Comparison of ENCODE assay signal across 37 cellular contexts in the genomic region with DNA sequence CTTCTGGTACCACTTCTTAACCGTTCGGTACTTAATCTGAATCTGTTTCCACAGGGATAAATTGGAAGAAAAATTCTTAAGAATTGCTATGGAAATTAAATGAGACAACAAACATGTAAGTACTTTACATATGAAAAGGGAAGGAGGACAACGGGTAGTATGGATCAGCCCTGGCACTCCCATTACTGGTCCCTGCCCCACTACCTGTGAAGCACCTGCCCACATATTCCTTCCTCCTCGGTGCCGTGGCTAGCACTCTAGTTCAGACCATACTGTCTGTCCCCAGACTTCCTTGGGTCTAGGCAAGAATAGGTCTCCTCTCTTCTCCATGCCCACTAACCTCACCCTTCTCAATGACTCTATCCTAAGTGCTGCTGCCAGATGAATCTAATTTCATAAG.
"Had no signal": no experiment of that assay in that cellular context is flagged by ENCODE, and none has a peak within 500 bp of the region (broad histone marks: within the 10 kb centered on the region; RNA-seq: fewer than 3 reads in every experiment).

No MANE protein-coding gene starts in this region.

- ATAC-seq: activated CD4-positive, alpha-beta T cell treated with anti-CD3 and anti-CD28 coated beads for 36 hours; activated CD8-positive, alpha-beta memory T cell treated with anti-CD3 and anti-CD28 coated beads, Interleukin-2, amount 10 ng/mL, durations not matched to agents 7 days and 5 days; activated CD8-positive, alpha-beta T cell treated with anti-CD3 and anti-CD28 coated beads, Interleukin-2, amount 10 ng/mL, durations not matched to agents 7 days and 5 days; effector memory CD8-positive, alpha-beta T cell; foreskin keratinocyte; gastrocnemius medialis; heart left ventricle; T-helper 17 cell had no signal

- H3K4me1 Mint-ChIP-seq: central memory CD8-positive, alpha-beta T cell had no signal

- H3K27me3 Mint-ChIP-seq: activated CD4-positive, alpha-beta memory T cell treated with anti-CD3 and anti-CD28 coated beads for 36 hours; activated CD4-positive, alpha-beta T cell treated with anti-CD3 and anti-CD28 coated beads for 36 hours; activated CD4-positive, alpha-beta T cell treated with anti-CD3 and anti-CD28 coated beads, Interleukin-2, amount 10 ng/mL, durations not matched to agents 24 days and 14 days; activated CD8-positive, alpha-beta memory T cell treated with anti-CD3 and anti-CD28 coated beads, Interleukin-2, amount 10 ng/mL, durations not matched to agents 7 days and 5 days; activated naive CD4-positive, alpha-beta T cell treated with anti-CD3 and anti-CD28 coated beads, Interleukin-2, amount 50 U/mL, for 24 hours; activated naive CD8-positive, alpha-beta T cell treated with anti-CD3 and anti-CD28 coated beads, Interleukin-2, amount 10 ng/mL, durations not matched to agents 7 days and 5 days; central memory CD8-positive, alpha-beta T cell; effector memory CD8-positive, alpha-beta T cell; T-helper 17 cell had no signal

- H3K27ac Mint-ChIP-seq: activated CD4-positive, alpha-beta memory T cell treated with anti-CD3 and anti-CD28 coated beads for 36 hours; activated CD4-positive, alpha-beta T cell treated with anti-CD3 and anti-CD28 coated beads for 36 hours; activated CD4-positive, alpha-beta T cell treated with anti-CD3 and anti-CD28 coated beads, Interleukin-2, amount 10 ng/mL, durations not matched to agents 24 days and 14 days; activated CD8-positive, alpha-beta memory T cell treated with anti-CD3 and anti-CD28 coated beads, Interleukin-2, amount 10 ng/mL, durations not matched to agents 7 days and 5 days; activated CD8-positive, alpha-beta T cell treated with anti-CD3 and anti-CD28 coated beads, Interleukin-2, amount 10 ng/mL, durations not matched to agents 7 days and 5 days; activated naive CD4-positive, alpha-beta T cell treated with anti-CD3 and anti-CD28 coated beads for 36 hours; activated naive CD8-positive, alpha-beta T cell treated with anti-CD3 and anti-CD28 coated beads, Interleukin-2, amount 10 ng/mL, durations not matched to agents 7 days and 5 days; activated T-helper 1 cell treated with anti-CD3 and anti-CD28 coated beads, Interleukin-12 subunit alpha, Interleukin-12 subunit beta, Interleukin-2, Interleukin-4 antibody, amounts not matched to agents 30 ng/mL and 10 ng/mL and 1 ng/mL, durations not matched to agents 14 hours and 24 hours and 36 hours; activated T-helper 2 cell treated with anti-CD3 and anti-CD28 coated beads, Interferon-gamma antibody, Interleukin-2, Interleukin-4, amounts not matched to agents 10 μg/mL and 5 μg/mL and 100 μg/mL, durations not matched to agents 14 hours and 24 hours and 36 hours; effector memory CD8-positive, alpha-beta T cell; T-helper 17 cell; T-helper 2 cell treated with Interferon-gamma antibody and Interleukin-4, amounts not matched to agents 5 μg/mL and 100 μg/mL, for 36 hours had no signal

- H3K4me3 ChIP-seq: esophagus muscularis mucosa, gastrocnemius medialis, heart left ventricle had no signal

- H3K36me3 ChIP-seq: brain microvascular endothelial cell, esophagus muscularis mucosa, gastrocnemius medialis, WERI-Rb-1 had no signal

- FAIRE-seq: astrocyte, bronchial epithelial cell had no signal

- H3K4me1 ChIP-seq: foreskin keratinocyte had no signal

- H3K9me3 Mint-ChIP-seq: activated CD4-positive, alpha-beta memory T cell treated with anti-CD3 and anti-CD28 coated beads for 36 hours; activated CD4-positive, alpha-beta T cell treated with anti-CD3 and anti-CD28 coated beads, Interleukin-2, amount 10 ng/mL, durations not matched to agents 24 days and 14 days; activated naive CD4-positive, alpha-beta T cell treated with anti-CD3 and anti-CD28 coated beads for 36 hours; activated naive CD4-positive, alpha-beta T cell treated with anti-CD3 and anti-CD28 coated beads, Interleukin-2, amount 50 U/mL, for 24 hours; activated naive CD8-positive, alpha-beta T cell treated with anti-CD3 and anti-CD28 coated beads, Interleukin-2, amount 10 ng/mL, durations not matched to agents 7 days and 5 days; activated T-helper 1 cell treated with anti-CD3 and anti-CD28 coated beads, Interleukin-12 subunit alpha, Interleukin-12 subunit beta, Interleukin-2, Interleukin-4 antibody, amounts not matched to agents 30 ng/mL and 10 ng/mL and 1 ng/mL, durations not matched to agents 14 hours and 24 hours and 36 hours; activated T-helper 2 cell treated with anti-CD3 and anti-CD28 coated beads, Interferon-gamma antibody, Interleukin-2, Interleukin-4, amounts not matched to agents 10 μg/mL and 5 μg/mL and 100 μg/mL, durations not matched to agents 14 hours and 24 hours and 36 hours; central memory CD8-positive, alpha-beta T cell; effector memory CD8-positive, alpha-beta T cell; T-helper 2 cell treated with Interferon-gamma antibody and Interleukin-4, amounts not matched to agents 5 μg/mL and 100 μg/mL, for 36 hours had no signal

- H3K4me3 Mint-ChIP-seq: activated CD4-positive, alpha-beta memory T cell treated with anti-CD3 and anti-CD28 coated beads for 36 hours; activated CD4-positive, alpha-beta T cell treated with anti-CD3 and anti-CD28 coated beads for 36 hours; activated CD4-positive, alpha-beta T cell treated with anti-CD3 and anti-CD28 coated beads, Interleukin-2, amount 10 ng/mL, durations not matched to agents 24 days and 14 days; activated CD8-positive, alpha-beta memory T cell treated with anti-CD3 and anti-CD28 coated beads, Interleukin-2, amount 10 ng/mL, durations not matched to agents 7 days and 5 days; activated CD8-positive, alpha-beta T cell treated with anti-CD3 and anti-CD28 coated beads, Interleukin-2, amount 10 ng/mL, durations not matched to agents 7 days and 5 days; activated naive CD4-positive, alpha-beta T cell treated with anti-CD3 and anti-CD28 coated beads for 36 hours; activated naive CD4-positive, alpha-beta T cell treated with anti-CD3 and anti-CD28 coated beads, Interleukin-2, amount 50 U/mL, for 24 hours; activated naive CD8-positive, alpha-beta T cell treated with anti-CD3 and anti-CD28 coated beads, Interleukin-2, amount 10 ng/mL, durations not matched to agents 7 days and 5 days; activated T-helper 1 cell treated with anti-CD3 and anti-CD28 coated beads, Interleukin-12 subunit alpha, Interleukin-12 subunit beta, Interleukin-2, Interleukin-4 antibody, amounts not matched to agents 30 ng/mL and 10 ng/mL and 1 ng/mL, durations not matched to agents 14 hours and 24 hours and 36 hours; central memory CD8-positive, alpha-beta T cell; effector memory CD8-positive, alpha-beta T cell; T-helper 17 cell; T-helper 2 cell treated with Interferon-gamma antibody and Interleukin-4, amounts not matched to agents 5 μg/mL and 100 μg/mL, for 36 hours had no signal

- H3K27me3 ChIP-seq: brain microvascular endothelial cell, esophagus muscularis mucosa, foreskin keratinocyte, gastrocnemius medialis, heart left ventricle had no signal

- DNase-seq: activated CD4-positive, alpha-beta memory T cell treated with anti-CD3 and anti-CD28 coated beads for 36 hours; activated CD4-positive, alpha-beta T cell treated with anti-CD3 and anti-CD28 coated beads for 36 hours; activated CD4-positive, alpha-beta T cell treated with anti-CD3 and anti-CD28 coated beads, Interleukin-2, amount 10 ng/mL, durations not matched to agents 24 days and 14 days; activated CD4-positive, CD25-positive, alpha-beta regulatory T cell; activated CD4-positive, CD25-positive, alpha-beta regulatory T cell treated with anti-CD3 and anti-CD28 coated beads, Interleukin-2, amount 50 U/mL, for 72 hours; activated CD8-positive, alpha-beta memory T cell treated with anti-CD3 and anti-CD28 coated beads, Interleukin-2, amount 10 ng/mL, durations not matched to agents 7 days and 5 days; activated CD8-positive, alpha-beta memory T cell treated with anti-CD3 and anti-CD28 coated beads, Interleukin-2, amount 50 U/mL, for 4 hours; activated CD8-positive, alpha-beta T cell treated with anti-CD3 and anti-CD28 coated beads, Interleukin-2, amount 10 ng/mL, durations not matched to agents 7 days and 5 days; activated effector memory CD4-positive, alpha-beta T cell treated with anti-CD3 and anti-CD28 coated beads, Interleukin-2, amount 50 U/mL, for 16 hours; activated naive CD4-positive, alpha-beta T cell treated with anti-CD3 and anti-CD28 coated beads for 36 hours; activated naive CD8-positive, alpha-beta T cell treated with anti-CD3 and anti-CD28 coated beads, Interleukin-2, amount 10 ng/mL, durations not matched to agents 7 days and 5 days; activated T-cell treated with anti-CD3 and anti-CD28 coated beads, Interleukin-2, amount 50 U/mL, for 1 hour; activated T-cell treated with anti-CD3 and anti-CD28 coated beads, Interleukin-2, amount 50 U/mL, for 48 hours; amniotic stem cell; anterior cingulate cortex; brain microvascular endothelial cell; cortex of kidney; dermis blood vessel endothelial cell; effector CD4-positive, alpha-beta T cell; effector memory CD8-positive, alpha-beta T cell; erythroblast; foreskin keratinocyte; gastrocnemius medialis; glutamatergic neuron; heart left ventricle; T-helper 1 cell; T-helper 17 cell; T1000; WERI-Rb-1 had no signal

- H3K9me3 ChIP-seq: esophagus muscularis mucosa, gastrocnemius medialis, heart left ventricle had no signal

- H3K27ac ChIP-seq: brain microvascular endothelial cell, esophagus muscularis mucosa, foreskin keratinocyte, gastrocnemius medialis, heart left ventricle, WERI-Rb-1 had no signal
